ENCODE assay signal across 32 cellular contexts in genomic region chr11:46762248-46762647, GRCh38. TPM values are rescaled to one million over a fixed set of nuclear protein-coding genes. Genes with fewer than 3 reads are reported as not detected.
"Had no signal": no experiment of that assay in that cellular context is flagged by ENCODE, and none has a peak within 500 bp of the region (broad histone marks: within the 10 kb centered on the region; RNA-seq: fewer than 3 reads in every experiment).

No MANE protein-coding gene starts in this region.

- ATAC-seq: activated naive CD4-positive, alpha-beta T cell treated with anti-CD3 and anti-CD28 coated beads, Interleukin-2, amount 50 U/mL, for 72 hours; activated naive CD8-positive, alpha-beta T cell treated with anti-CD3 and anti-CD28 coated beads, Interleukin-2, amount 50 U/mL, for 24 hours; activated T-cell treated with anti-CD3 and anti-CD28 coated beads, Interleukin-2, amount 50 U/mL, for 72 hours; body of pancreas; esophagus mucosa; heart left ventricle; WTC11 had no signal

- H3K27ac Mint-ChIP-seq: activated CD4-positive, alpha-beta memory T cell treated with anti-CD3 and anti-CD28 coated beads, Interleukin-2, amount 10 ng/mL, durations not matched to agents 7 days and 5 days; activated CD4-positive, alpha-beta T cell treated with anti-CD3 and anti-CD28 coated beads, Interleukin-2, amount 10 ng/mL, durations not matched to agents 7 days and 5 days; activated naive CD4-positive, alpha-beta T cell treated with anti-CD3 and anti-CD28 coated beads, Interleukin-2, amount 10 ng/mL, durations not matched to agents 7 days and 5 days; activated naive CD8-positive, alpha-beta T cell treated with anti-CD3 and anti-CD28 coated beads, Interleukin-2, amount 50 U/mL, for 24 hours; activated T-cell treated with anti-CD3 and anti-CD28 coated beads, Interleukin-2, amount 50 U/mL, for 24 hours; WTC11 had no signal

- DNase-seq: activated CD4-positive, alpha-beta memory T cell treated with anti-CD3 and anti-CD28 coated beads, Interleukin-2, amount 10 ng/mL, durations not matched to agents 7 days and 5 days; activated CD4-positive, alpha-beta T cell treated with anti-CD3 and anti-CD28 coated beads for 1 hour; activated CD4-positive, alpha-beta T cell treated with anti-CD3 and anti-CD28 coated beads for 4 hours; activated CD4-positive, alpha-beta T cell treated with anti-CD3 and anti-CD28 coated beads, Interleukin-2, amount 10 ng/mL, durations not matched to agents 7 days and 5 days; activated CD4-positive, alpha-beta T cell treated with anti-CD3 and anti-CD28 coated beads, Interleukin-2, amount 50 U/mL, for 4 hours; activated CD8-positive, alpha-beta memory T cell treated with anti-CD3 and anti-CD28 coated beads, Interleukin-2, amount 50 U/mL, for 48 hours; activated gamma-delta T cell; activated naive CD4-positive, alpha-beta T cell; activated naive CD4-positive, alpha-beta T cell treated with anti-CD3 and anti-CD28 coated beads, Interleukin-2, amount 10 ng/mL, durations not matched to agents 7 days and 5 days; activated naive CD8-positive, alpha-beta T cell treated with anti-CD3 and anti-CD28 coated beads, Interleukin-2, amount 50 U/mL, for 24 hours; activated T-cell treated with anti-CD3 and anti-CD28 coated beads for 4 hours; activated T-cell treated with anti-CD3 and anti-CD28 coated beads, Interleukin-2, amount 50 U/mL, for 24 hours; activated T-cell treated with anti-CD3 and anti-CD28 coated beads, Interleukin-2, amount 50 U/mL, for 72 hours; adrenal gland; amygdala; aorta; body of pancreas; cerebellar nuclear complex; cortex of kidney; dermis blood vessel endothelial cell; effector CD8-positive, alpha-beta T cell; foreskin fibroblast; glutamatergic neuron; heart left ventricle; T-helper 2 cell had no signal

- H3K4me3 ChIP-seq: adrenal gland, body of pancreas, heart left ventricle had no signal

- H3K4me1 Mint-ChIP-seq: activated CD4-positive, alpha-beta memory T cell treated with anti-CD3 and anti-CD28 coated beads, Interleukin-2, amount 10 ng/mL, durations not matched to agents 7 days and 5 days; activated CD4-positive, alpha-beta T cell treated with anti-CD3 and anti-CD28 coated beads, Interleukin-2, amount 10 ng/mL, durations not matched to agents 7 days and 5 days; activated naive CD4-positive, alpha-beta T cell treated with anti-CD3 and anti-CD28 coated beads, Interleukin-2, amount 10 ng/mL, durations not matched to agents 7 days and 5 days; activated naive CD8-positive, alpha-beta T cell treated with anti-CD3 and anti-CD28 coated beads, Interleukin-2, amount 50 U/mL, for 24 hours had no signal

- H3K4me3 Mint-ChIP-seq: activated CD4-positive, alpha-beta memory T cell treated with anti-CD3 and anti-CD28 coated beads, Interleukin-2, amount 10 ng/mL, durations not matched to agents 7 days and 5 days; activated CD4-positive, alpha-beta T cell treated with anti-CD3 and anti-CD28 coated beads, Interleukin-2, amount 10 ng/mL, durations not matched to agents 7 days and 5 days; activated naive CD4-positive, alpha-beta T cell treated with anti-CD3 and anti-CD28 coated beads, Interleukin-2, amount 10 ng/mL, durations not matched to agents 7 days and 5 days; activated naive CD8-positive, alpha-beta T cell treated with anti-CD3 and anti-CD28 coated beads, Interleukin-2, amount 50 U/mL, for 24 hours; activated T-cell treated with anti-CD3 and anti-CD28 coated beads, Interleukin-2, amount 50 U/mL, for 24 hours; activated T-cell treated with anti-CD3 and anti-CD28 coated beads, Interleukin-2, amount 50 U/mL, for 72 hours; WTC11 had no signal

- FAIRE-seq: colon, endometrium, frontal cortex, TTC549 had no signal

- H3K27me3 Mint-ChIP-seq: activated CD4-positive, alpha-beta memory T cell treated with anti-CD3 and anti-CD28 coated beads, Interleukin-2, amount 10 ng/mL, durations not matched to agents 7 days and 5 days; activated CD4-positive, alpha-beta T cell treated with anti-CD3 and anti-CD28 coated beads, Interleukin-2, amount 10 ng/mL, durations not matched to agents 7 days and 5 days; activated naive CD4-positive, alpha-beta T cell treated with anti-CD3 and anti-CD28 coated beads, Interleukin-2, amount 10 ng/mL, durations not matched to agents 7 days and 5 days; activated naive CD8-positive, alpha-beta T cell treated with anti-CD3 and anti-CD28 coated beads, Interleukin-2, amount 50 U/mL, for 24 hours; activated T-cell treated with anti-CD3 and anti-CD28 coated beads, Interleukin-2, amount 50 U/mL, for 24 hours had no signal

- H3K9me3 Mint-ChIP-seq: activated CD4-positive, alpha-beta memory T cell treated with anti-CD3 and anti-CD28 coated beads, Interleukin-2, amount 10 ng/mL, durations not matched to agents 7 days and 5 days; activated CD4-positive, alpha-beta T cell treated with anti-CD3 and anti-CD28 coated beads, Interleukin-2, amount 10 ng/mL, durations not matched to agents 7 days and 5 days; activated naive CD4-positive, alpha-beta T cell treated with anti-CD3 and anti-CD28 coated beads, Interleukin-2, amount 10 ng/mL, durations not matched to agents 7 days and 5 days; activated naive CD4-positive, alpha-beta T cell treated with anti-CD3 and anti-CD28 coated beads, Interleukin-2, amount 50 U/mL, for 72 hours; activated naive CD8-positive, alpha-beta T cell treated with anti-CD3 and anti-CD28 coated beads, Interleukin-2, amount 50 U/mL, for 24 hours; activated T-cell treated with anti-CD3 and anti-CD28 coated beads, Interleukin-2, amount 50 U/mL, for 24 hours; activated T-cell treated with anti-CD3 and anti-CD28 coated beads, Interleukin-2, amount 50 U/mL, for 72 hours; WTC11 had no signal

RNA-seq across cellular contexts. Expression of gene F2, which starts 43.2 kb away (rescaled TPM):
- polyA plus RNA-seq: adrenal gland had no signal
